Comparison of ENCODE assay signal across 8 cellular contexts in genomic region chr5:98928802-98929122, GRCh38. TPM values are rescaled to one million over a fixed set of nuclear protein-coding genes. Genes with fewer than 3 reads are reported as not detected.
DNase-seq lines count a peak whose midpoint lies in the region; ATAC-seq and TF ChIP-seq lines count a peak whose summit lies in the region.

TSS of gene CHD1 (minus strand) at chr5:98929007. CDS start at chr5:98926386, 2,621 bp downstream.

- peak within 1 kb of the TSS; percentile 92 for H3K4me2 ChIP-seq in fibroblast of lung (ENCODE audit: extremely low read depth, insufficient read depth, low read length)

- peak; percentile 67 for ATAC-seq in stimulated activated naive CD8-positive, alpha-beta T cell treated with anti-CD3 and anti-CD28 coated beads, Interleukin-15, Interleukin-2, amounts not matched to agents 100 U/mL and 50 U/mL, for 24 hours

- H4K20me1 ChIP-seq in fibroblast of lung (ENCODE audit: control insufficient read depth, extremely low read depth, insufficient read depth, low read length), result no peaks in the 10 kb centered on the region

- no peaks in the 10 kb centered on the region for H3K4me1 ChIP-seq in fibroblast of lung (ENCODE audit: control insufficient read depth, extremely low read depth, insufficient read depth, low read length)

- peaks cover 62% of the 10 kb centered on the region for H3K36me3 Mint-ChIP-seq in activated T-helper 2 cell treated with anti-CD3 and anti-CD28 coated beads, Interferon-gamma antibody, Interleukin-2, Interleukin-4, amounts not matched to agents 10 μg/mL and 5 μg/mL and 100 μg/mL, durations not matched to agents 14 hours and 24 hours and 36 hours (ENCODE audit: low read depth)
- H3K36me3 Mint-ChIP-seq in nephron (ENCODE audit: low read depth), result peaks cover 23% of the 10 kb centered on the region

- H3K9ac ChIP-seq in fibroblast of lung (ENCODE audit: insufficient read depth, low read length), result peak within 1 kb of the TSS; percentile 100

- H3K4me3 Mint-ChIP-seq in activated T-helper 2 cell treated with anti-CD3 and anti-CD28 coated beads, Interferon-gamma antibody, Interleukin-2, Interleukin-4, amounts not matched to agents 10 μg/mL and 5 μg/mL and 100 μg/mL, durations not matched to agents 14 hours and 24 hours and 36 hours (ENCODE audit: low read depth), result peak within 1 kb of the TSS; percentile 98
- peak within 1 kb of the TSS; percentile 95 to 99 (median 95) for H3K4me3 Mint-ChIP-seq in nephron

- H3K4me3 ChIP-seq in fibroblast of lung (replicated peaks in 1 of 4; ENCODE audit: control extremely low read depth in 1 of 4, insufficient read depth in 1 of 4, low read depth in 3 of 4, low read length in 4 of 4), result peak within 1 kb of the TSS; percentile 75 to 97 (median 92)

- peaks cover 41% of the 10 kb centered on the region for H3K4me1 Mint-ChIP-seq in activated T-helper 2 cell treated with anti-CD3 and anti-CD28 coated beads, Interferon-gamma antibody, Interleukin-2, Interleukin-4, amounts not matched to agents 10 μg/mL and 5 μg/mL and 100 μg/mL, durations not matched to agents 14 hours and 24 hours and 36 hours (ENCODE audit: low read depth)
- H3K4me1 Mint-ChIP-seq in nephron, result peaks cover 21% of the 10 kb centered on the region

- no peaks in the 10 kb centered on the region for H3K27me3 Mint-ChIP-seq in activated T-helper 2 cell treated with anti-CD3 and anti-CD28 coated beads, Interferon-gamma antibody, Interleukin-2, Interleukin-4, amounts not matched to agents 10 μg/mL and 5 μg/mL and 100 μg/mL, durations not matched to agents 14 hours and 24 hours and 36 hours (ENCODE audit: low read depth)
- no peaks in the 10 kb centered on the region for H3K27me3 Mint-ChIP-seq in nephron (ENCODE audit: low read depth)

- no peak within 1 kb of the TSS for H2AFZ ChIP-seq in fibroblast of lung (ENCODE audit: low read length)

- TF ChIP-seq CTCF in fibroblast of lung (conservative IDR thresholded peaks at IDR 0.05 in 1 of 2, IDR thresholded peaks at IDR 0.05 in 1 of 2; ENCODE audit: low read depth in 1 of 2, low read length in 2 of 2) (no peak), nephron (IDR thresholded peaks at IDR 0.05; ENCODE audit: unreplicated experiment in 3 of 3) (no peak)

- H3K27ac Mint-ChIP-seq in activated T-helper 2 cell treated with anti-CD3 and anti-CD28 coated beads, Interferon-gamma antibody, Interleukin-2, Interleukin-4, amounts not matched to agents 10 μg/mL and 5 μg/mL and 100 μg/mL, durations not matched to agents 14 hours and 24 hours and 36 hours, result peak within 1 kb of the TSS; percentile 99
- peak within 1 kb of the TSS; percentile 99 to 100 (median 100) for H3K27ac Mint-ChIP-seq in nephron

- H3K27ac ChIP-seq in fibroblast of lung (ENCODE audit: insufficient read depth, low read length), result peak within 1 kb of the TSS; percentile 100

- H3K79me2 ChIP-seq in fibroblast of lung (ENCODE audit: control insufficient read depth, insufficient read depth, low read length), result peaks cover 59% of the 10 kb centered on the region

- H3K9me3 ChIP-seq in fibroblast of lung (ENCODE audit: control insufficient read depth, insufficient read depth, low read depth, low read length), result no peaks in the 10 kb centered on the region

- peak; percentile 96 for DNase-seq in EL
- DNase-seq in GOT3 (lab: John Stamatoyannopoulos, UW), result peak; percentile 81
- peak; percentile 96 for DNase-seq in LoVo (ENCODE audit: low spot score)
- peak; percentile 99 for DNase-seq in RPMI8226
- DNase-seq in activated T-helper 2 cell treated with anti-CD3 and anti-CD28 coated beads, Interferon-gamma antibody, Interleukin-2, Interleukin-4, amounts not matched to agents 10 μg/mL and 5 μg/mL and 100 μg/mL, durations not matched to agents 14 hours and 24 hours and 36 hours (ENCODE audit: low spot score), result peak; percentile 92
- DNase-seq in fibroblast of lung (ENCODE audit: low read depth in 2 of 2), result peak in 1 of 2 donors; percentile 96
- DNase-seq in stimulated activated naive CD8-positive, alpha-beta T cell treated with anti-CD3 and anti-CD28 coated beads, Interleukin-15, Interleukin-2, amounts not matched to agents 100 U/mL and 50 U/mL, for 24 hours, result peak; percentile 95

- peaks cover 2% of the 10 kb centered on the region for H3K36me3 ChIP-seq in fibroblast of lung (ENCODE audit: control insufficient read depth, insufficient read depth, low read length)

- H3K9me3 Mint-ChIP-seq in activated T-helper 2 cell treated with anti-CD3 and anti-CD28 coated beads, Interferon-gamma antibody, Interleukin-2, Interleukin-4, amounts not matched to agents 10 μg/mL and 5 μg/mL and 100 μg/mL, durations not matched to agents 14 hours and 24 hours and 36 hours, result no peaks in the 10 kb centered on the region
- H3K9me3 Mint-ChIP-seq in nephron, result no peaks in the 10 kb centered on the region

- intact Hi-C loops in activated T-helper 2 cell treated with anti-CD3 and anti-CD28 coated beads, Interferon-gamma antibody, Interleukin-2, Interleukin-4, amounts not matched to agents 10 μg/mL and 5 μg/mL and 100 μg/mL, durations not matched to agents 14 hours and 24 hours and 36 hours (cut with micrococcal nuclease), result loop anchor here (1.0 to 10.0 kb wide), 4 partner anchors 99 to 1994 kb away; partner anchors contain the start of genes LNPEP and RGMB

- no peaks in the 10 kb centered on the region for H3K27me3 ChIP-seq in fibroblast of lung (ENCODE audit: control insufficient read depth, insufficient read depth, low read length)

RNA-seq across cellular contexts. Expression of gene CHD1, which starts in this region (rescaled TPM):
- 67.6 and 72.1 TPM in 2 replicates for total RNA-seq in activated T-helper 2 cell treated with anti-CD3 and anti-CD28 coated beads, Interferon-gamma antibody, Interleukin-2, Interleukin-4, amounts not matched to agents 10 μg/mL and 5 μg/mL and 100 μg/mL, durations not matched to agents 14 hours and 24 hours and 36 hours
- 48.0 and 48.4 TPM in 2 replicates for total RNA-seq in fibroblast of lung
- 18.2 and 20.3 TPM in 2 replicates for polyA plus RNA-seq in fibroblast of lung
- 12.0 and 13.3 TPM in 2 replicates for polyA plus RNA-seq in fibroblast of lung (2012)
- polyA minus RNA-seq in fibroblast of lung (ENCODE audit: low replicate concordance), result 3.1 TPM in 2 replicates
